21 cellular contexts compared by ENCODE assay signal in genomic region chr4:54185380-54185779, GRCh38. TPM values are rescaled to one million over a fixed set of nuclear protein-coding genes. Genes with fewer than 3 reads are reported as not detected.
"Had no signal": no experiment of that assay in that cellular context is flagged by ENCODE, and none has a peak within 500 bp of the region (broad histone marks: within the 10 kb centered on the region; RNA-seq: fewer than 3 reads in every experiment).

No MANE protein-coding gene starts in this region.

- H3K4me1 Mint-ChIP-seq: activated CD4-positive, alpha-beta T cell treated with anti-CD3 and anti-CD28 coated beads, Interleukin-2, amount 10 ng/mL, durations not matched to agents 7 days and 5 days; natural killer cell; stimulated activated naive B cell treated with anti-CD40 and anti-IgM and Interleukin-4, amounts not matched to agents 10 μg/mL and 1 μg/mL and 100 μg/mL, for 72 hours had no signal

- ATAC-seq: left lung; natural killer cell; stimulated activated naive B cell treated with anti-CD40 and anti-IgM and Interleukin-4, amounts not matched to agents 10 μg/mL and 1 μg/mL and 100 μg/mL, for 72 hours had no signal

- DNase-seq: activated B cell treated with CpG ODN at 0.5 μM for 24 hours; activated CD4-positive, alpha-beta T cell treated with anti-CD3 and anti-CD28 coated beads, Interleukin-2, amount 10 ng/mL, durations not matched to agents 7 days and 5 days; activated CD8-positive, alpha-beta memory T cell treated with anti-CD3 and anti-CD28 coated beads, Interleukin-2, amount 50 U/mL, for 48 hours; activated naive CD4-positive, alpha-beta T cell treated with Interleukin-2 at 50 U/mL for 16 hours; anterior cingulate cortex; brain microvascular endothelial cell; cortex of kidney; effector CD4-positive, alpha-beta T cell; esophagus squamous epithelium; glutamatergic neuron; hypothalamus; kidney; left lung; natural killer cell; posterior cingulate gyrus; retina; stimulated activated CD4-positive, alpha-beta T cell treated with anti-CD3 and anti-CD28 coated beads, Interleukin-4, amount 100 ng/mL, for 1 hour; stimulated activated naive B cell treated with anti-CD40 and anti-IgM and Interleukin-4, amounts not matched to agents 10 μg/mL and 1 μg/mL and 100 μg/mL, for 72 hours; T1000; transverse colon had no signal

- H3K27me3 ChIP-seq: brain microvascular endothelial cell, esophagus squamous epithelium, left lung, neutrophil, transverse colon had no signal

- H3K36me3 ChIP-seq: brain microvascular endothelial cell, esophagus squamous epithelium, left lung, neutrophil, transverse colon had no signal

- H3K27ac Mint-ChIP-seq: activated B cell treated with CpG ODN at 0.5 μM for 24 hours; activated CD4-positive, alpha-beta T cell treated with anti-CD3 and anti-CD28 coated beads, Interleukin-2, amount 10 ng/mL, durations not matched to agents 7 days and 5 days; natural killer cell; stimulated activated naive B cell treated with anti-CD40 and anti-IgM and Interleukin-4, amounts not matched to agents 10 μg/mL and 1 μg/mL and 100 μg/mL, for 72 hours had no signal

- H3K9me3 ChIP-seq: esophagus squamous epithelium, left lung, neutrophil, transverse colon had no signal

- H3K9me3 Mint-ChIP-seq: activated B cell treated with CpG ODN at 0.5 μM for 24 hours; activated CD4-positive, alpha-beta T cell treated with anti-CD3 and anti-CD28 coated beads, Interleukin-2, amount 10 ng/mL, durations not matched to agents 7 days and 5 days; natural killer cell had no signal

- H3K4me3 Mint-ChIP-seq: activated B cell treated with CpG ODN at 0.5 μM for 24 hours; activated CD4-positive, alpha-beta T cell treated with anti-CD3 and anti-CD28 coated beads, Interleukin-2, amount 10 ng/mL, durations not matched to agents 7 days and 5 days; natural killer cell; stimulated activated naive B cell treated with anti-CD40 and anti-IgM and Interleukin-4, amounts not matched to agents 10 μg/mL and 1 μg/mL and 100 μg/mL, for 72 hours had no signal

- H3K4me3 ChIP-seq: esophagus squamous epithelium, left lung, transverse colon had no signal

- H3K27ac ChIP-seq: brain microvascular endothelial cell, esophagus squamous epithelium, left lung, neutrophil, transverse colon had no signal

- H3K4me1 ChIP-seq: esophagus squamous epithelium, left lung, transverse colon had no signal

- H3K36me3 Mint-ChIP-seq: natural killer cell; stimulated activated naive B cell treated with anti-CD40 and anti-IgM and Interleukin-4, amounts not matched to agents 10 μg/mL and 1 μg/mL and 100 μg/mL, for 72 hours had no signal

RNA-seq across cellular contexts. Expression of gene PDGFRA, which starts 43.7 kb away (rescaled TPM):
- total RNA-seq: activated B cell treated with CpG ODN at 0.5 μM for 24 hours; activated CD4-positive, alpha-beta T cell treated with anti-CD3 and anti-CD28 coated beads, Interleukin-2, amount 10 ng/mL, durations not matched to agents 7 days and 5 days had no signal
